In the genomic region with DNA sequence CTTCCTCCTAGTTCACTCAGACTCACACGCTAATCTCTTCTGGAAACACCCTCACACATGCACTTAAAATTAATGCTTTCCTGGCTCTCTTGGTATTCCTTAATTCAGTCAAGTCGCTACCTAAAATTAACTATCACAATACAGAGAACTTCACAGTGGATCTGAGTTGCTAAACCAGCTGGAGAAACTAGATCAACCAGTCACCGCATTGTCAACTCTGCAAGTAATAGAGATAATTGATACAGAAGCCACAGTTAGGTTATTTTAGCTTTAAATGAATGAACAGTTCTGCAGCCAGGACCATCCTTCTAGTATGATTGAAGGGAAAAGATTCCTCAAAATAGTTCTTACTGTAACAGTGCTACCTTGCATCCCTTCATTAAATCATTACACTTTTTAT, we compare ENCODE assay signal across 32 cellular contexts. TPM values are rescaled to one million over a fixed set of nuclear protein-coding genes. Genes with fewer than 3 reads are reported as not detected.
"Had no signal": no experiment of that assay in that cellular context is flagged by ENCODE, and none has a peak within 500 bp of the region (broad histone marks: within the 10 kb centered on the region; RNA-seq: fewer than 3 reads in every experiment).

No MANE protein-coding gene starts in this region.

- H3K4me3 Mint-ChIP-seq: activated B cell treated with CpG ODN at 0.5 μM for 24 hours; activated CD8-positive, alpha-beta T cell treated with anti-CD3 and anti-CD28 coated beads for 36 hours; activated naive CD8-positive, alpha-beta T cell; activated T-cell treated with anti-CD3 and anti-CD28 coated beads, Interleukin-2, amount 50 U/mL, for 4 hours; activated T-helper 17 cell treated with anti-CD3 and anti-CD28 coated beads, Interleukin-2, amount 50 U/mL, for 72 hours; central memory CD8-positive, alpha-beta T cell; dendritic cell treated with granulocyte-macrophage colony-stimulating factor and Interleukin-4, amounts not matched to agents 40 ng/mL and 50 ng/mL, for 4 days; endodermal cell; T-helper 17 cell; T-helper 2 cell treated with Interferon-gamma antibody and Interleukin-4, amounts not matched to agents 5 μg/mL and 100 μg/mL, for 36 hours had no signal

- H3K4me1 Mint-ChIP-seq: activated T-helper 17 cell treated with anti-CD3 and anti-CD28 coated beads, Interleukin-2, amount 50 U/mL, for 72 hours; central memory CD8-positive, alpha-beta T cell; T-helper 17 cell had no signal

- H3K27me3 Mint-ChIP-seq: activated B cell treated with CpG ODN at 0.5 μM for 24 hours had no signal

- H3K27ac Mint-ChIP-seq: activated CD8-positive, alpha-beta T cell treated with anti-CD3 and anti-CD28 coated beads for 36 hours; activated naive CD8-positive, alpha-beta T cell; activated T-helper 17 cell treated with anti-CD3 and anti-CD28 coated beads, Interleukin-2, amount 50 U/mL, for 72 hours; dendritic cell treated with granulocyte-macrophage colony-stimulating factor and Interleukin-4, amounts not matched to agents 40 ng/mL and 50 ng/mL, for 4 days; endodermal cell; T-helper 17 cell; T-helper 2 cell treated with Interferon-gamma antibody and Interleukin-4, amounts not matched to agents 5 μg/mL and 100 μg/mL, for 36 hours had no signal

- H3K4me3 ChIP-seq: coronary artery, dorsolateral prefrontal cortex, esophagus squamous epithelium, gastroesophageal sphincter had no signal

- ATAC-seq: activated CD4-positive, CD25-positive, alpha-beta regulatory T cell treated with anti-CD3 and anti-CD28 coated beads, Interleukin-2, amount 50 U/mL, for 24 hours; activated CD8-positive, alpha-beta T cell treated with anti-CD3 and anti-CD28 coated beads for 36 hours; activated T-cell treated with anti-CD3 and anti-CD28 coated beads, Interleukin-2, amount 50 U/mL, for 4 hours; activated T-helper 17 cell treated with anti-CD3 and anti-CD28 coated beads, Interleukin-2, amount 50 U/mL, for 72 hours; gastroesophageal sphincter; T-helper 17 cell had no signal

- DNase-seq: activated B cell treated with CpG ODN at 0.5 μM for 24 hours; activated CD4-positive, alpha-beta T cell treated with anti-CD3 and anti-CD28 coated beads for 48 hours; activated CD4-positive, alpha-beta T cell treated with anti-CD3 and anti-CD28 coated beads, Interleukin-2, amount 50 U/mL, for 1 hour; activated CD4-positive, alpha-beta T cell treated with anti-CD3 and anti-CD28 coated beads, Interleukin-2, amount 50 U/mL, for 48 hours; activated CD8-positive, alpha-beta memory T cell treated with anti-CD3 and anti-CD28 coated beads for 24 hours; activated CD8-positive, alpha-beta T cell treated with anti-CD3 and anti-CD28 coated beads for 36 hours; activated effector memory CD4-positive, alpha-beta T cell treated with Interleukin-2 at 50 U/mL for 16 hours; activated gamma-delta T cell treated with Interleukin-2 at 50 U/mL for 16 hours; activated naive CD4-positive, alpha-beta T cell treated with anti-CD3 and anti-CD28 coated beads, Interleukin-2, amount 50 U/mL, for 16 hours; activated naive CD4-positive, alpha-beta T cell treated with Interleukin-2 at 50 U/mL for 16 hours; activated T-cell treated with anti-CD3 and anti-CD28 coated beads, Interleukin-2, amount 50 U/mL, for 4 hours; amniotic stem cell; anterior cingulate cortex; brain microvascular endothelial cell; dorsolateral prefrontal cortex; effector memory CD4-positive, alpha-beta T cell; endodermal cell; erythroblast; esophagus squamous epithelium; foreskin melanocyte; T-helper 1 cell; T-helper 17 cell; T1000; WERI-Rb-1 had no signal

- H3K27ac ChIP-seq: brain microvascular endothelial cell, coronary artery, dorsolateral prefrontal cortex, gastroesophageal sphincter, WERI-Rb-1 had no signal

- H3K36me3 Mint-ChIP-seq: activated naive CD8-positive, alpha-beta T cell had no signal

- H3K9me3 ChIP-seq: esophagus squamous epithelium, gastroesophageal sphincter had no signal

- H3K36me3 ChIP-seq: brain microvascular endothelial cell, esophagus squamous epithelium, gastroesophageal sphincter, WERI-Rb-1 had no signal

- H3K9me3 Mint-ChIP-seq: activated B cell treated with CpG ODN at 0.5 μM for 24 hours; activated CD8-positive, alpha-beta T cell treated with anti-CD3 and anti-CD28 coated beads for 36 hours; activated T-cell treated with anti-CD3 and anti-CD28 coated beads, Interleukin-2, amount 50 U/mL, for 4 hours; activated T-helper 17 cell treated with anti-CD3 and anti-CD28 coated beads, Interleukin-2, amount 50 U/mL, for 72 hours; central memory CD8-positive, alpha-beta T cell; dendritic cell treated with granulocyte-macrophage colony-stimulating factor and Interleukin-4, amounts not matched to agents 40 ng/mL and 50 ng/mL, for 4 days; endodermal cell; T-helper 2 cell treated with Interferon-gamma antibody and Interleukin-4, amounts not matched to agents 5 μg/mL and 100 μg/mL, for 36 hours had no signal

RNA-seq across cellular contexts. Expression of a gene that starts 6.0 kb away (rescaled TPM):
- total RNA-seq: activated CD8-positive, alpha-beta T cell treated with anti-CD3 and anti-CD28 coated beads for 36 hours had no signal
